1 cellular context compared by ENCODE assay signal in the genomic region with DNA sequence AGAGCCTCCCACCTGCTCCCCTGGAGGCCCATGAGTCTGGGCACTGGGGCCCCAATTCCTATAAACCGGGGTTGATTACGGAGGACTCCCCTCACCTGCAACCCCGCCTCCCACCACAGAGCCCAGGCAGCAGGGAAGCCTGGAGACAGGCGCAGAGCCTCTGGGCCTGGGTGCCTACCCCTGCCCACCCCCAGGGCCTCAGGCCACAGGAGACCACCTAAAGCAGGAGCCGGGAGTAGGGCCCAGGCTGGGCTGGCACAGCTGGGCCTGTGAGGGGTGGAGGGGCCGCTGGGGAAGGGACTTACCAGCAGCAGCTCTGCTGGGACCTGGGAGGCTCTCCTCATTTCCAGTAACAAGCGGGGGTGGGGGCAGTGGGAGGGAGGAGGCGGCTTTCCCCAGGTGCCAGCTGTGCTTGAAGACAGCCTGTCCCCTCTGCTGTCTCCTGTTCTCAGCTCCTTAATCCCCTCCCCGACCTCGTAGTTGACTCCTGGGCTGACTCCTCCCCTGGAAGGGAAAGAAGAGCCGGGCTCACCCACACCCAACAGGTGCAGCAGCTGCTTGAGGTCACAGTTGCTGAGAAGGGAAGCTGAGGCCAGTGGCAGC.
TF ChIP-seq lines count a peak whose summit lies in the region.

No MANE protein-coding gene starts in this region.

TF ChIP-seq in K562, 482 proteins besides CTCF, POLR2A, EP300 and RAD21 (continued from another document):
- TF ChIP-seq, protein P1, sequence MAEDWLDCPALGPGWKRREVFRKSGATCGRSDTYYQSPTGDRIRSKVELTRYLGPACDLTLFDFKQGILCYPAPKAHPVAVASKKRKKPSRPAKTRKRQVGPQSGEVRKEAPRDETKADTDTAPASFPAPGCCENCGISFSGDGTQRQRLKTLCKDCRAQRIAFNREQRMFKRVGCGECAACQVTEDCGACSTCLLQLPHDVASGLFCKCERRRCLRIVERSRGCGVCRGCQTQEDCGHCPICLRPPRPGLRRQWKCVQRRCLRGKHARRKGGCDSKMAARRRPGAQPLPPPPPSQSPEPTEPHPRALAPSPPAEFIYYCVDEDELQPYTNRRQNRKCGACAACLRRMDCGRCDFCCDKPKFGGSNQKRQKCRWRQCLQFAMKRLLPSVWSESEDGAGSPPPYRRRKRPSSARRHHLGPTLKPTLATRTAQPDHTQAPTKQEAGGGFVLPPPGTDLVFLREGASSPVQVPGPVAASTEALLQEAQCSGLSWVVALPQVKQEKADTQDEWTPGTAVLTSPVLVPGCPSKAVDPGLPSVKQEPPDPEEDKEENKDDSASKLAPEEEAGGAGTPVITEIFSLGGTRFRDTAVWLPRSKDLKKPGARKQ (CRISPR knock-in tag; IDR thresholded peaks at IDR 0.05): no peak
- TF ChIP-seq POLR2G (IDR thresholded peaks at IDR 0.05; ENCODE audit: low read depth, low read length): peak; percentile 49; the same call in 1 of the 2 replicates
- TF ChIP-seq NONO (IDR thresholded peaks at IDR 0.05; ENCODE audit: low read depth in 2 of 2, low read length in 1 of 2): no peak
- TF ChIP-seq HDGF (IDR thresholded peaks at IDR 0.05): 0 out of 2 replicates have a peak, but pooled peaks have one; percentile 56
- no peak for TF ChIP-seq SP2 (IDR thresholded peaks at IDR 0.05; ENCODE audit: extremely low read depth, low read depth, low read length, poor library complexity, severe bottlenecking)
- no peak for TF ChIP-seq TCF7 (IDR thresholded peaks at IDR 0.05; ENCODE audit: borderline replicate concordance)
- TF ChIP-seq IFI16 (CRISPR knock-in tag; IDR thresholded peaks at IDR 0.05): no peak
- TF ChIP-seq NFIC (IDR thresholded peaks at IDR 0.05): no peak
- TF ChIP-seq ZFP36 (IDR thresholded peaks at IDR 0.05; ENCODE audit: low read depth, low read length, partially characterized antibody): no peak
